In the genomic region with DNA sequence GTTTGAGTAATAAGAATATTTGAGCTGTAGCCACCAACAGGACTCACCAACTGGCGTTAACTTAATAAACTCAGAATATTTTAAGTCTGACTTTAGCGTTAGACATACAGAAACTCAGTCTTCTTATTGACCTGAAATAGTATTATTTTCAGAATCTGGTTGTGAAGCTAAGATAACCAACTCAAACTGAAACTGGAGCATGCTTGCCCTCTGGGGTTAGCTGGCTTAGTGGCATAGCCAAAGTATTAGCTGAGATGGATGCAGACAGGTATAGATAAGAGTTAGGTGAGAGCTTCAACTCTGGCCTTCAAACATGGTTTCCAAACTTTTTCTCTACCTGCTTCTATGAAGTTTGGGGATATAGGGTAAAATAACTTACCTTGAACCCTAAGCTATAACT, we compare ENCODE assay signal across 20 cellular contexts.
DNase-seq lines count a peak whose midpoint lies in the region; ATAC-seq lines count a peak whose summit lies in the region.
"Had no signal": no experiment of that assay in that cellular context is flagged by ENCODE, and none has a peak within 500 bp of the region (broad histone marks: within the 10 kb centered on the region; RNA-seq: fewer than 3 reads in every experiment).

No MANE protein-coding gene starts in this region.

- no peak for DNase-seq in T1000 (lab: John Stamatoyannopoulos, UW)
- DNase-seq: 8988T, DMS79, Kasumi-1, MG63, NCI-H1092 treated with DMSO at 0.1 percent for 48 hours, NCI-H187, NCI-H2107, NCI-H510A, NCI-H748 treated with DMSO at 0.1 percent for 48 hours, OCI-M1, Right ventricle myocardium superior had no signal

- peak; percentile 57 for ATAC-seq in GM18498 (IDR thresholded peaks at IDR 0.05; ENCODE audit: unreplicated experiment)
- ATAC-seq in GM18867 (IDR thresholded peaks at IDR 0.05; ENCODE audit: unreplicated experiment) = peak; percentile 77
- ATAC-seq in HG02798 (IDR thresholded peaks at IDR 0.05; ENCODE audit: poor library complexity, unreplicated experiment) = peak; percentile 37
- peak; percentile 62 for ATAC-seq in HG03432 (IDR thresholded peaks at IDR 0.05; ENCODE audit: unreplicated experiment)
- no peak for ATAC-seq in HG03378 (IDR thresholded peaks at IDR 0.05; ENCODE audit: unreplicated experiment)
- ATAC-seq in HG02840 (IDR thresholded peaks at IDR 0.05; ENCODE audit: low FRiP score, unreplicated experiment) = no peak
- ATAC-seq in HG03439 (IDR thresholded peaks at IDR 0.05; ENCODE audit: unreplicated experiment) = no peak
- ATAC-seq: SK-N-SH treated with all-trans-retinoic acid at 6 μM for 48 hours had no signal

Comparison
In these comparisons a context has a peak if more than half of its experiments do, and no peak if none do; other contexts are left out.
1. ATAC-seq: peak in GM18498 (single experiment), GM18867 (single experiment), HG02798 (single experiment) and HG03432 (single experiment); none in HG03378 (single experiment), HG02840 (single experiment) and HG03439 (single experiment).